ENCODE assay signal across 15 cellular contexts in the genomic region with DNA sequence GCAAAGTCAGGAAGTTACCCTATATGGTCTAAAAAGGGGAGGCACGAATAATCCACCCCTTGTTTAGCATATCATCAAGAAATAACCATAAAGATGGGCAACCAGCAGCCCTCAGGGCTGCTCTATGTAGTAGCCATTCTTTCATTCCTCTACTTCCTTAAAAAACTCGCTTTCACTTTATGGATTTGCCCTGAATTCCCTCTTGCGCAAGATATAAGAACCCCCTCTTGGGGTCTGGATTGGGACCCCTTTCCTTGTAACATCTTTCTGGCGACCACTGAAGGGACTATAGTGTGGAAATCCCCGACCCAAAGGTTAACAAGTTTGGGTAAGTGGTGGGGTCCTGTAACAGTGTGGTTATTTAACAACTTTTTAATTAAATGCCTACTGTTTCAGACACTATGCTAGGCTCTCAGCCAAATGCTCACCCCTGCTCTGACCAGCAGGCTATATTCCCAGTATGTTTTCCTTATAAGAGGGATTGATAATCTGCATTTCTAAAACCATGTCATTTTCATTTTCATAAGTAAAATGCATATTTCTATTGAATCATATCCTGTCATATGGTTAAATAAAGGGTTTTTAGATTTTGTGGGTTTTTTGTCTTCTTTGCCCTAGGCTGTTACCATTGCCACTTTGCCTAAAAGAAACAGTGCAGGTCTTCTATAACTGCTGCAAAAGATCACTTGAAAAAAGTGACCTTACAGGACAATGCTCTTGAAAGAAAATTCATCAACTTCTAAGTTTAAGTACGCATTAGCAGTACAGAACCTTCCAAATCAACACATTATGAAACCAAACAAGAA.
"Had no signal": no experiment of that assay in that cellular context is flagged by ENCODE, and none has a peak within 500 bp of the region (broad histone marks: within the 10 kb centered on the region; RNA-seq: fewer than 3 reads in every experiment).

No MANE protein-coding gene starts in this region.

- DNase-seq: activated CD4-positive, alpha-beta T cell treated with anti-CD3 and anti-CD28 coated beads for 4 hours; activated naive CD4-positive, alpha-beta T cell treated with anti-CD3 and anti-CD28 coated beads for 36 hours; activated T-cell treated with anti-CD3 and anti-CD28 coated beads, Interleukin-2, amount 50 U/mL, for 48 hours; cerebellar nuclear complex; dermis blood vessel endothelial cell; endodermal cell; left cardiac atrium; lower lobe of right lung; midbrain; right cardiac atrium; Right ventricle myocardium superior; T1000; trophoblast cell had no signal

- H3K27me3 Mint-ChIP-seq: stimulated activated memory B cell treated with anti-CD40 and anti-IgM and Interleukin-4, amounts not matched to agents 10 μg/mL and 1 μg/mL and 100 μg/mL, for 72 hours had no signal

- H3K4me1 ChIP-seq: lower lobe of right lung had no signal

- H3K9me3 ChIP-seq: lower lobe of right lung had no signal

- H3K4me3 ChIP-seq: lower lobe of right lung had no signal

- H3K4me3 Mint-ChIP-seq: activated naive CD4-positive, alpha-beta T cell treated with anti-CD3 and anti-CD28 coated beads for 36 hours; endodermal cell; stimulated activated memory B cell treated with anti-CD40 and anti-IgM and Interleukin-4, amounts not matched to agents 10 μg/mL and 1 μg/mL and 100 μg/mL, for 72 hours had no signal

- ATAC-seq: left cardiac atrium; lower lobe of right lung; right cardiac atrium; stimulated activated memory B cell treated with anti-CD40 and anti-IgM and Interleukin-4, amounts not matched to agents 10 μg/mL and 1 μg/mL and 100 μg/mL, for 72 hours had no signal

- H3K36me3 ChIP-seq: lower lobe of right lung had no signal

- H3K9me3 Mint-ChIP-seq: activated naive CD4-positive, alpha-beta T cell treated with anti-CD3 and anti-CD28 coated beads for 36 hours; endodermal cell; stimulated activated memory B cell treated with anti-CD40 and anti-IgM and Interleukin-4, amounts not matched to agents 10 μg/mL and 1 μg/mL and 100 μg/mL, for 72 hours had no signal

- H3K27ac Mint-ChIP-seq: activated naive CD4-positive, alpha-beta T cell treated with anti-CD3 and anti-CD28 coated beads for 36 hours; endodermal cell; stimulated activated memory B cell treated with anti-CD40 and anti-IgM and Interleukin-4, amounts not matched to agents 10 μg/mL and 1 μg/mL and 100 μg/mL, for 72 hours had no signal

- H3K27ac ChIP-seq: lower lobe of right lung, VCaP had no signal
